8 cellular contexts compared by ENCODE assay signal in genomic region chr1:121516279-121516967, GRCh38.
A peak's percentile ranks its signal among the peaks of the same experiment; 100 is the strongest.
DNase-seq lines count a peak whose midpoint lies in the region; ATAC-seq lines count a peak whose summit lies in the region.

No MANE protein-coding gene starts in this region.

- no peaks in the 10 kb centered on the region; the same call in 1 of the 2 replicates for H3K9me3 ChIP-seq in Karpas-422 (ENCODE audit: low read length)

- H3K27ac ChIP-seq in Karpas-422 (ENCODE audit: low read length): peak overlapping the region; percentile 100

- peak overlapping the region; percentile 67 for H3K4me3 Mint-ChIP-seq in activated T-helper 2 cell treated with anti-CD3 and anti-CD28 coated beads, Interferon-gamma antibody, Interleukin-2, Interleukin-4, amounts not matched to agents 10 μg/mL and 5 μg/mL and 100 μg/mL, durations not matched to agents 14 hours and 24 hours and 36 hours (ENCODE audit: low read depth)

- peaks cover 31% of the 10 kb centered on the region for H3K36me3 Mint-ChIP-seq in activated T-helper 2 cell treated with anti-CD3 and anti-CD28 coated beads, Interferon-gamma antibody, Interleukin-2, Interleukin-4, amounts not matched to agents 10 μg/mL and 5 μg/mL and 100 μg/mL, durations not matched to agents 14 hours and 24 hours and 36 hours (ENCODE audit: low read depth)

- H3K9ac ChIP-seq in Karpas-422 (ENCODE audit: low read length): peak overlapping the region; percentile 97

- H3K79me2 ChIP-seq in Karpas-422 (ENCODE audit: low read length): peaks cover 7% of the 10 kb centered on the region; the same call in 1 of the 2 replicates

- no peaks in the 10 kb centered on the region for H3K36me3 ChIP-seq in Karpas-422 (ENCODE audit: insufficient read depth, low read length)

- H3K4me1 ChIP-seq in Karpas-422 (ENCODE audit: low read length): peaks cover 60% of the 10 kb centered on the region

- peak overlapping the region; percentile 29; the same call in 1 of the 2 replicates for H2AFZ ChIP-seq in Karpas-422 (ENCODE audit: low read length)

- H3K27me3 ChIP-seq in Karpas-422 (ENCODE audit: low read length): no peaks in the 10 kb centered on the region

- H3K27ac Mint-ChIP-seq in activated T-helper 2 cell treated with anti-CD3 and anti-CD28 coated beads, Interferon-gamma antibody, Interleukin-2, Interleukin-4, amounts not matched to agents 10 μg/mL and 5 μg/mL and 100 μg/mL, durations not matched to agents 14 hours and 24 hours and 36 hours: peak overlapping the region; percentile 93

- peak; percentile 92 for ATAC-seq in GM21529 (IDR thresholded peaks at IDR 0.05; ENCODE audit: unreplicated experiment)
- no peak for ATAC-seq in GM18520 (IDR thresholded peaks at IDR 0.05; ENCODE audit: unreplicated experiment)

- H3K4me2 ChIP-seq in Karpas-422 (ENCODE audit: low read depth, low read length, poor library complexity, severe bottlenecking): peak overlapping the region; percentile 98

- H3K27me3 Mint-ChIP-seq in activated T-helper 2 cell treated with anti-CD3 and anti-CD28 coated beads, Interferon-gamma antibody, Interleukin-2, Interleukin-4, amounts not matched to agents 10 μg/mL and 5 μg/mL and 100 μg/mL, durations not matched to agents 14 hours and 24 hours and 36 hours (ENCODE audit: low read depth): no peaks in the 10 kb centered on the region

- peaks cover 64% of the 10 kb centered on the region for H3K4me1 Mint-ChIP-seq in activated T-helper 2 cell treated with anti-CD3 and anti-CD28 coated beads, Interferon-gamma antibody, Interleukin-2, Interleukin-4, amounts not matched to agents 10 μg/mL and 5 μg/mL and 100 μg/mL, durations not matched to agents 14 hours and 24 hours and 36 hours (ENCODE audit: low read depth)

- H3K9me3 Mint-ChIP-seq in activated T-helper 2 cell treated with anti-CD3 and anti-CD28 coated beads, Interferon-gamma antibody, Interleukin-2, Interleukin-4, amounts not matched to agents 10 μg/mL and 5 μg/mL and 100 μg/mL, durations not matched to agents 14 hours and 24 hours and 36 hours: peaks cover 30% of the 10 kb centered on the region

- DNase-seq in GF-D8 (lab: John Stamatoyannopoulos, UW) (peak; percentile 79), Karpas-422 (peak; percentile 86), NCI-H1417 treated with DMSO at 0.1 percent for 48 hours (lab: John Stamatoyannopoulos, UW) (no peak), NCI-H187 treated with DMSO at 0.1 percent for 48 hours (lab: John Stamatoyannopoulos, UW) (no peak)
- peak; percentile 46 for DNase-seq in activated T-helper 2 cell treated with anti-CD3 and anti-CD28 coated beads, Interferon-gamma antibody, Interleukin-2, Interleukin-4, amounts not matched to agents 10 μg/mL and 5 μg/mL and 100 μg/mL, durations not matched to agents 14 hours and 24 hours and 36 hours (ENCODE audit: low spot score)
- DNase-seq in stimulated activated naive CD4-positive, alpha-beta T cell (lab: John Stamatoyannopoulos, UW): peak in 5 of 6 experiments; percentile 4 to 70 (median 62)

- H3K4me3 ChIP-seq in Karpas-422 (ENCODE audit: low read length): no peak overlapping the region; the same call in 1 of the 2 replicates

- intact Hi-C loops in activated T-helper 2 cell treated with anti-CD3 and anti-CD28 coated beads, Interferon-gamma antibody, Interleukin-2, Interleukin-4, amounts not matched to agents 10 μg/mL and 5 μg/mL and 100 μg/mL, durations not matched to agents 14 hours and 24 hours and 36 hours (cut with micrococcal nuclease): loop anchor here (1.0 to 5.0 kb wide), 2 partner anchors 58 to 74 kb away; no protein-coding TSS in a partner anchor

- H3K9me2 ChIP-seq in Karpas-422 (replicated peaks; ENCODE audit: insufficient read depth, low read length): no peaks in the 10 kb centered on the region

- H4K20me1 ChIP-seq in Karpas-422 (ENCODE audit: insufficient read depth, low read depth, low read length): no peaks in the 10 kb centered on the region

Comparison
In these comparisons a context has a peak if more than half of its experiments do, and no peak if none do; other contexts are left out.
1. DNase-seq: peak in GF-D8 (single experiment), Karpas-422 (single experiment), activated T-helper 2 cell treated with anti-CD3 and anti-CD28 coated beads, Interferon-gamma antibody, Interleukin-2, Interleukin-4, amounts not matched to agents 10 μg/mL and 5 μg/mL and 100 μg/mL, durations not matched to agents 14 hours and 24 hours and 36 hours (single experiment) and stimulated activated naive CD4-positive, alpha-beta T cell (5 of 6); none in NCI-H1417 treated with DMSO at 0.1 percent for 48 hours (single experiment) and NCI-H187 treated with DMSO at 0.1 percent for 48 hours (single experiment).